32 cellular contexts compared by ENCODE assay signal in genomic region chr6:52143551-52143950, GRCh38. TPM values are rescaled to one million over a fixed set of nuclear protein-coding genes. Genes with fewer than 3 reads are reported as not detected.
"Had no signal": no experiment of that assay in that cellular context is flagged by ENCODE, and none has a peak within 500 bp of the region (broad histone marks: within the 10 kb centered on the region; RNA-seq: fewer than 3 reads in every experiment).

No MANE protein-coding gene starts in this region.

- H3K27me3 ChIP-seq: esophagus squamous epithelium, neutrophil, pancreas, right atrium auricular region, testis, tibial nerve, upper lobe of right lung, uterus had no signal

- H3K9me3 ChIP-seq: esophagus squamous epithelium, lower lobe of right lung, mucosa of descending colon, neutrophil, pancreas, right atrium auricular region, spleen, testis, tibial nerve, upper lobe of right lung, uterus had no signal

- H3K4me1 ChIP-seq: esophagus squamous epithelium, lower lobe of right lung, spleen, testis, upper lobe of right lung, uterus had no signal

- H3K27ac ChIP-seq: coronary artery, esophagus squamous epithelium, lower lobe of right lung, neutrophil, pancreas, right atrium auricular region, skin epidermis, spleen, testis, tibial nerve, upper lobe of right lung, uterus had no signal

- DNase-seq: dermis blood vessel endothelial cell; effector memory CD4-positive, alpha-beta T cell; esophagus squamous epithelium; foreskin melanocyte; hypothalamus; immature natural killer cell; islet precursor cell; kidney glomerular epithelial cell; left ventricle myocardium superior; lower lobe of right lung; mucosa of descending colon; naive thymus-derived CD8-positive, alpha-beta T cell; pancreas; spleen; stimulated activated CD4-positive, alpha-beta T cell treated with anti-CD3 and anti-CD28 coated beads, Interleukin-4, amount 100 ng/mL, for 4 hours; stimulated activated naive CD8-positive, alpha-beta T cell treated with anti-CD3 and anti-CD28 coated beads, Interleukin-15, Interleukin-2, amounts not matched to agents 100 U/mL and 50 U/mL, for 24 hours; substantia nigra; testis; upper lobe of right lung; uterus had no signal

- ATAC-seq: left ventricle myocardium superior; lower lobe of right lung; mucosa of descending colon; naive thymus-derived CD8-positive, alpha-beta T cell; pancreas; sciatic nerve; stimulated activated memory B cell treated with anti-CD40 and anti-IgM and Interleukin-4, amounts not matched to agents 10 μg/mL and 1 μg/mL and 100 μg/mL, for 72 hours; stimulated activated naive CD8-positive, alpha-beta T cell treated with anti-CD3 and anti-CD28 coated beads, Interleukin-15, Interleukin-2, amounts not matched to agents 100 U/mL and 50 U/mL, for 24 hours; upper lobe of right lung had no signal

- H3K36me3 ChIP-seq: esophagus squamous epithelium, lower lobe of right lung, neutrophil, pancreas, right atrium auricular region, spleen, tibial nerve, upper lobe of right lung, uterus had no signal

- H3K4me3 ChIP-seq: coronary artery, esophagus squamous epithelium, lower lobe of right lung, mucosa of descending colon, pancreas, right atrium auricular region, skin epidermis, spleen, testis, tibial nerve, upper lobe of right lung, uterus had no signal

RNA-seq across cellular contexts. Expression of gene IL17A, which starts 42.6 kb away (rescaled TPM):
- total RNA-seq: dermis blood vessel endothelial cell; endothelial cell of umbilical vein; epithelial cell of proximal tubule; esophagus squamous epithelium; left ventricle myocardium superior; lower lobe of right lung; mucosa of descending colon; naive thymus-derived CD8-positive, alpha-beta T cell; omental fat pad; pancreas; posterior vena cava; right atrium auricular region; sciatic nerve; spleen; testis; tibial nerve; upper lobe of right lung had no signal
- polyA plus RNA-seq: endothelial cell of umbilical vein; naive thymus-derived CD8-positive, alpha-beta T cell; neural cell; pancreas; spleen had no signal

RNA-seq across cellular contexts. Expression of gene PKHD1, which starts 56.1 kb away (rescaled TPM):
- total RNA-seq: endothelial cell of umbilical vein; left ventricle myocardium superior; naive thymus-derived CD8-positive, alpha-beta T cell; posterior vena cava; right atrium auricular region; spleen had no signal
- polyA plus RNA-seq: endothelial cell of umbilical vein; immature natural killer cell; naive thymus-derived CD8-positive, alpha-beta T cell; neural cell; spleen had no signal
